In genomic region chr16:67833035-67833417, GRCh38 we compare ENCODE assay signal across 8 cellular contexts. TPM values are rescaled to one million over a fixed set of nuclear protein-coding genes. Genes with fewer than 3 reads are reported as not detected.
A peak's percentile ranks its signal among the peaks of the same experiment; 100 is the strongest.
DNase-seq lines count a peak whose midpoint lies in the region; ATAC-seq and TF ChIP-seq lines count a peak whose summit lies in the region.

No MANE protein-coding gene starts in this region.

- peaks cover 8% of the 10 kb centered on the region for H3K36me3 Mint-ChIP-seq in CD4-positive, CD25-positive, alpha-beta regulatory T cell
- peaks cover 14% of the 10 kb centered on the region for H3K36me3 Mint-ChIP-seq in chondrocyte (ENCODE audit: low read depth)

- H3K9me2 ChIP-seq in MM.1S (replicated peaks; ENCODE audit: insufficient read depth, low read length), result no peaks in the 10 kb centered on the region

- peaks cover 19% of the 10 kb centered on the region for H3K79me2 ChIP-seq in MM.1S (ENCODE audit: low read length)

- H3K9me3 ChIP-seq in CD4-positive, CD25-positive, alpha-beta regulatory T cell (ENCODE audit: control insufficient read depth in 2 of 2, low read length in 2 of 2), result no peaks in the 10 kb centered on the region
- H3K9me3 ChIP-seq in MM.1S (replicated peaks; ENCODE audit: insufficient read depth, low read length) (no peaks in the 10 kb centered on the region), lung (ENCODE audit: control insufficient read depth in 2 of 2, insufficient read depth in 1 of 2, low read length in 1 of 2) (no peaks in the 10 kb centered on the region), upper lobe of right lung (no peaks in the 10 kb centered on the region)

- no peaks in the 10 kb centered on the region for H3F3A ChIP-seq in MM.1S (ENCODE audit: insufficient read depth, low read length)

- no peaks in the 10 kb centered on the region for H4K20me1 ChIP-seq in MM.1S (ENCODE audit: insufficient read depth, low read length)

- H3K27ac ChIP-seq in CD4-positive, CD25-positive, alpha-beta regulatory T cell (ENCODE audit: insufficient read depth, low read length, poor library complexity, severe bottlenecking), result peak overlapping the region; percentile 47
- no peak overlapping the region for H3K27ac ChIP-seq in MM.1S (ENCODE audit: low read length)
- H3K27ac ChIP-seq in lung (ENCODE audit: low read depth in 1 of 2, low read length in 1 of 2), result peak overlapping the region in 1 of 2 donors; percentile 77
- peak overlapping the region; percentile 61 for H3K27ac ChIP-seq in upper lobe of right lung

- 1 to 3% methylated on average over 3 of the region's 3 CpGs for WGBS in lung, 2 donors

- H3K4me3 Mint-ChIP-seq in CD4-positive, CD25-positive, alpha-beta regulatory T cell, result peak overlapping the region; percentile 95 to 97 (median 96)
- peak overlapping the region; percentile 86 for H3K4me3 Mint-ChIP-seq in chondrocyte (ENCODE audit: unreplicated experiment)

- ATAC-seq in CD4-positive, CD25-positive, alpha-beta regulatory T cell (ENCODE audit: low read depth in 2 of 2), result no peak
- peak; percentile 44 for ATAC-seq in lung (ENCODE audit: insufficient read depth, low FRiP score)
- ATAC-seq in upper lobe of right lung, result no peak
- ATAC-seq in HG02938 (IDR thresholded peaks at IDR 0.05; ENCODE audit: unreplicated experiment), result no peak
- ATAC-seq in GM21717 (IDR thresholded peaks at IDR 0.05; ENCODE audit: unreplicated experiment), result no peak

- intact Hi-C loops in upper lobe of right lung (cut with DNase I), result no loop called here

- TF ChIP-seq CTCF in MM.1S (IDR thresholded peaks at IDR 0.05; ENCODE audit: low read length) (no peak), chondrocyte (IDR thresholded peaks at IDR 0.05) (no peak), lung (IDR thresholded peaks at IDR 0.05; ENCODE audit: control extremely low read depth, extremely low read depth) (no peak), upper lobe of right lung (IDR thresholded peaks at IDR 0.05) (no peak)

- H3K27me3 Mint-ChIP-seq in CD4-positive, CD25-positive, alpha-beta regulatory T cell, result no peaks in the 10 kb centered on the region
- H3K27me3 Mint-ChIP-seq in chondrocyte (ENCODE audit: low read depth), result no peaks in the 10 kb centered on the region

- peaks cover 6 to 17% (median 11%) of the 10 kb centered on the region in 4 donors for H3K4me1 Mint-ChIP-seq in CD4-positive, CD25-positive, alpha-beta regulatory T cell
- H3K4me1 Mint-ChIP-seq in chondrocyte (ENCODE audit: low read depth), result peaks cover 15% of the 10 kb centered on the region

- H3K36me3 ChIP-seq in CD4-positive, CD25-positive, alpha-beta regulatory T cell (ENCODE audit: control insufficient read depth, insufficient read depth, low read length), result peaks cover 33% of the 10 kb centered on the region
- H3K36me3 ChIP-seq in MM.1S (replicated peaks; ENCODE audit: insufficient read depth, low read length), result no peaks in the 10 kb centered on the region
- H3K36me3 ChIP-seq in lung (ENCODE audit: control insufficient read depth in 2 of 2, insufficient read depth in 2 of 2, low read length in 2 of 2), result peaks cover 13 to 36% of the 10 kb centered on the region in 2 donors
- peaks cover 41% of the 10 kb centered on the region for H3K36me3 ChIP-seq in upper lobe of right lung

- H3K4me3 ChIP-seq in CD4-positive, CD25-positive, alpha-beta regulatory T cell (ENCODE audit: low read depth, low read length), result peak overlapping the region; percentile 83
- peak overlapping the region; percentile 77 for H3K4me3 ChIP-seq in MM.1S (ENCODE audit: low read length)
- H3K4me3 ChIP-seq in lung, result peak overlapping the region; percentile 95
- peak overlapping the region; percentile 79 for H3K4me3 ChIP-seq in upper lobe of right lung

- H3K9me3 Mint-ChIP-seq in CD4-positive, CD25-positive, alpha-beta regulatory T cell, result no peaks in the 10 kb centered on the region
- no peaks in the 10 kb centered on the region for H3K9me3 Mint-ChIP-seq in chondrocyte (ENCODE audit: low read depth)

- H3K9ac ChIP-seq in MM.1S (ENCODE audit: low read length), result peak overlapping the region; percentile 73

- H3K27me3 ChIP-seq in CD4-positive, CD25-positive, alpha-beta regulatory T cell (ENCODE audit: control insufficient read depth, insufficient read depth, low read length), result no peaks in the 10 kb centered on the region
- H3K27me3 ChIP-seq in MM.1S (replicated peaks; ENCODE audit: insufficient read depth, low read length) (no peaks in the 10 kb centered on the region), lung (ENCODE audit: control insufficient read depth, insufficient read depth) (no peaks in the 10 kb centered on the region), upper lobe of right lung (no peaks in the 10 kb centered on the region)

- H3K27ac Mint-ChIP-seq in CD4-positive, CD25-positive, alpha-beta regulatory T cell, result peak overlapping the region in 2 of 3 donors; percentile 56 to 82
- peak overlapping the region; percentile 85 for H3K27ac Mint-ChIP-seq in chondrocyte (ENCODE audit: unreplicated experiment)

- H2AFZ ChIP-seq in MM.1S (ENCODE audit: low read length), result peak overlapping the region; percentile 55

- H3K4me1 ChIP-seq in CD4-positive, CD25-positive, alpha-beta regulatory T cell (ENCODE audit: control insufficient read depth, insufficient read depth, low read length, poor library complexity, severe bottlenecking), result peaks cover 16% of the 10 kb centered on the region
- H3K4me1 ChIP-seq in MM.1S (ENCODE audit: low read length), result no peaks in the 10 kb centered on the region
- H3K4me1 ChIP-seq in lung (ENCODE audit: control insufficient read depth in 2 of 2, insufficient read depth in 2 of 2, low read length in 2 of 2), result peaks cover 0 to 4% of the 10 kb centered on the region in 2 donors
- H3K4me1 ChIP-seq in upper lobe of right lung, result peaks cover 12% of the 10 kb centered on the region

- no peak for DNase-seq in CD4-positive, CD25-positive, alpha-beta regulatory T cell
- DNase-seq in MM.1S, result no peak
- DNase-seq in chondrocyte (ENCODE audit: low spot score), result no peak
- no peak for DNase-seq in lung (ENCODE audit: low spot score)
- DNase-seq in upper lobe of right lung, result no peak
- no peak for DNase-seq in central memory CD4-positive, alpha-beta T cell

- H3K4me2 ChIP-seq in MM.1S (ENCODE audit: low read depth, low read length), result peak overlapping the region; percentile 56

RNA-seq across cellular contexts. Expression of gene THAP11, which starts 9.1 kb away (rescaled TPM):
- total RNA-seq in CD4-positive, CD25-positive, alpha-beta regulatory T cell, result 32.2 TPM
- 100 to 1,000 TPM; 132 to 166 (median 141) TPM for polyA plus RNA-seq in CD4-positive, CD25-positive, alpha-beta regulatory T cell
- total RNA-seq in chondrocyte, result 25.3 to 26.3 TPM (median 25.7 TPM) in 3 replicates
- total RNA-seq in lung, result 10 to 100 TPM; 27.8 to 31.1 TPM
- polyA plus RNA-seq in lung, result 10 to 100 TPM in 1 of 2 donors, 1 to 10 TPM in 1; 9.6 to 21.5 TPM
- 25.1 TPM for total RNA-seq in upper lobe of right lung

RNA-seq across cellular contexts. Expression of gene NUTF2, which starts 13.7 kb away (rescaled TPM):
- 48.5 TPM for total RNA-seq in CD4-positive, CD25-positive, alpha-beta regulatory T cell
- polyA plus RNA-seq in CD4-positive, CD25-positive, alpha-beta regulatory T cell, result 100 to 1,000 TPM; 115 to 158 (median 131) TPM
- total RNA-seq in chondrocyte (131 to 147 TPM (median 135 TPM) in 3 replicates), lung (10 to 100 TPM; 49.7 to 98.9 TPM), upper lobe of right lung (55.0 TPM)
- polyA plus RNA-seq in lung, result 100 to 1,000 TPM; 104 to 164 TPM

RNA-seq across cellular contexts. Expression of gene CENPT, which starts 14.5 kb away (rescaled TPM):
- total RNA-seq in CD4-positive, CD25-positive, alpha-beta regulatory T cell, result 79.9 TPM
- 10 to 100 TPM; 13.5 to 17.1 (median 14.6) TPM for polyA plus RNA-seq in CD4-positive, CD25-positive, alpha-beta regulatory T cell
- total RNA-seq in chondrocyte (50.5 to 58.3 TPM (median 52.8 TPM) in 3 replicates), lung (10 to 100 TPM; 28.5 to 35.4 TPM), upper lobe of right lung (30.0 TPM)
- 10 to 100 TPM; 30.6 to 47.5 TPM for polyA plus RNA-seq in lung

RNA-seq across cellular contexts. Expression of gene TSNAXIP1, which starts 26.3 kb away (rescaled TPM):
- 0.39 TPM for total RNA-seq in CD4-positive, CD25-positive, alpha-beta regulatory T cell
- not detected for polyA plus RNA-seq in CD4-positive, CD25-positive, alpha-beta regulatory T cell
- total RNA-seq in chondrocyte, result 1.8 to 3.1 TPM (median 2.3 TPM) in 3 replicates
- total RNA-seq in lung, result 1 to 10 TPM; 5.0 to 8.7 TPM
- 1 to 10 TPM; 4.1 to 5.0 TPM for polyA plus RNA-seq in lung
- 0.55 TPM for total RNA-seq in upper lobe of right lung

RNA-seq across cellular contexts. Expression of gene RANBP10, which starts 26.7 kb away (rescaled TPM):
- 29.4 TPM for total RNA-seq in CD4-positive, CD25-positive, alpha-beta regulatory T cell
- 10 to 100 TPM in 1 of 4 donors, 1 to 10 TPM in 3; 7.3 to 10.0 (median 8.0) TPM for polyA plus RNA-seq in CD4-positive, CD25-positive, alpha-beta regulatory T cell
- 13.4 to 16.8 TPM (median 14.4 TPM) in 3 replicates for total RNA-seq in chondrocyte
- total RNA-seq in lung, result 10 to 100 TPM; 18.8 to 23.0 TPM
- polyA plus RNA-seq in lung, result 1 to 10 TPM; 6.7 to 9.7 TPM
- 19.2 TPM for total RNA-seq in upper lobe of right lung
